In genomic region chr12:48199784-48200198, GRCh38 we compare ENCODE assay signal across 9 cellular contexts. TPM values are rescaled to one million over a fixed set of nuclear protein-coding genes. Genes with fewer than 3 reads are reported as not detected.
DNase-seq lines count a peak whose midpoint lies in the region; ATAC-seq and TF ChIP-seq lines count a peak whose summit lies in the region.
"Had no signal": no experiment of that assay in that cellular context is flagged by ENCODE, and none has a peak within 500 bp of the region (broad histone marks: within the 10 kb centered on the region; RNA-seq: fewer than 3 reads in every experiment).

No MANE protein-coding gene starts in this region.

- H3K4me3 ChIP-seq in muscle layer of duodenum (ENCODE audit: low read depth in 1 of 2, low read length in 2 of 2): peak overlapping the region; percentile 77 to 96

- peaks cover 24% of the 10 kb centered on the region for H3K9me3 Mint-ChIP-seq in stimulated activated naive CD8-positive, alpha-beta T cell treated with anti-CD3 and anti-CD28 coated beads, Interleukin-15, Interleukin-2, amounts not matched to agents 100 ng/mL and 50 ng/mL, for 24 hours
- peaks cover 0 to 12% (median 3%) of the 10 kb centered on the region in 5 experiments for H3K9me3 Mint-ChIP-seq in brain

- no peak for DNase-seq in stimulated activated naive CD8-positive, alpha-beta T cell treated with anti-CD3 and anti-CD28 coated beads, Interleukin-15, Interleukin-2, amounts not matched to agents 100 U/mL and 50 U/mL, for 24 hours
- no peak for DNase-seq in NCI-H2227 treated with DMSO at 0.1 percent for 48 hours (lab: John Stamatoyannopoulos, UW)
- DNase-seq in stimulated activated CD8-positive, alpha-beta memory T cell treated with anti-CD3 and anti-CD28 coated beads, Interleukin-4, amount 100 ng/mL, for 48 hours: no peak
- DNase-seq: NCI-H524 treated with DMSO at 0.1 percent for 48 hours had no signal

- peak overlapping the region; percentile 96 for H3K27ac Mint-ChIP-seq in stimulated activated naive CD8-positive, alpha-beta T cell treated with anti-CD3 and anti-CD28 coated beads, Interleukin-15, Interleukin-2, amounts not matched to agents 100 ng/mL and 50 ng/mL, for 24 hours
- H3K27ac Mint-ChIP-seq in brain: peak overlapping the region in 3 of 5 experiments; percentile 75 to 93 (median 87)

- no peak for ATAC-seq in stimulated activated naive CD8-positive, alpha-beta T cell treated with anti-CD3 and anti-CD28 coated beads, Interleukin-15, Interleukin-2, amounts not matched to agents 100 U/mL and 50 U/mL, for 24 hours
- ATAC-seq in HG03139 (IDR thresholded peaks at IDR 0.05; ENCODE audit: unreplicated experiment) (no peak), HG02642 (IDR thresholded peaks at IDR 0.05; ENCODE audit: poor library complexity, unreplicated experiment) (no peak)

- H3K4me3 Mint-ChIP-seq in stimulated activated naive CD8-positive, alpha-beta T cell treated with anti-CD3 and anti-CD28 coated beads, Interleukin-15, Interleukin-2, amounts not matched to agents 100 ng/mL and 50 ng/mL, for 24 hours: peak overlapping the region; percentile 89
- peak overlapping the region in 4 of 5 experiments; percentile 84 to 88 (median 86) for H3K4me3 Mint-ChIP-seq in brain

- H3K36me3 Mint-ChIP-seq in stimulated activated naive CD8-positive, alpha-beta T cell treated with anti-CD3 and anti-CD28 coated beads, Interleukin-15, Interleukin-2, amounts not matched to agents 100 ng/mL and 50 ng/mL, for 24 hours (ENCODE audit: low read depth): peaks cover 45% of the 10 kb centered on the region
- H3K36me3 Mint-ChIP-seq in brain: no peaks in the 10 kb centered on the region

- TF ChIP-seq CTCF in brain (conservative IDR thresholded peaks at IDR 0.05): no peak

- no peaks in the 10 kb centered on the region for H3K4me1 ChIP-seq in muscle layer of duodenum (ENCODE audit: control insufficient read depth in 1 of 2, insufficient read depth in 2 of 2, low read length in 2 of 2)

- peak overlapping the region; percentile 98 for H3K27ac ChIP-seq in muscle layer of duodenum (ENCODE audit: low read length)

- no peaks in the 10 kb centered on the region for H3K27me3 ChIP-seq in muscle layer of duodenum (ENCODE audit: low read depth, low read length)

- peaks cover 0 to 12% of the 10 kb centered on the region in 2 donors for H3K9me3 ChIP-seq in muscle layer of duodenum (ENCODE audit: control insufficient read depth in 1 of 2, low read length in 2 of 2)

- H3K36me3 ChIP-seq in muscle layer of duodenum (ENCODE audit: control insufficient read depth in 1 of 2, insufficient read depth in 2 of 2, low read length in 2 of 2): peaks cover 0 to 6% of the 10 kb centered on the region in 2 donors

- peaks cover 34% of the 10 kb centered on the region for H3K4me1 Mint-ChIP-seq in stimulated activated naive CD8-positive, alpha-beta T cell treated with anti-CD3 and anti-CD28 coated beads, Interleukin-15, Interleukin-2, amounts not matched to agents 100 ng/mL and 50 ng/mL, for 24 hours (ENCODE audit: low read depth)
- peaks cover 42% of the 10 kb centered on the region for H3K4me1 Mint-ChIP-seq in brain

- no peaks in the 10 kb centered on the region for H3K27me3 Mint-ChIP-seq in stimulated activated naive CD8-positive, alpha-beta T cell treated with anti-CD3 and anti-CD28 coated beads, Interleukin-15, Interleukin-2, amounts not matched to agents 100 ng/mL and 50 ng/mL, for 24 hours
- H3K27me3 Mint-ChIP-seq in brain: peaks cover 11% of the 10 kb centered on the region

RNA-seq across cellular contexts. Expression of gene OR10AD1, which starts 3.3 kb away (rescaled TPM):
- not detected for polyA plus RNA-seq in brain (ENCODE audit: insufficient read depth, low read depth, low replicate concordance)

RNA-seq across cellular contexts. Expression of gene CCDC184, which starts 16.3 kb away (rescaled TPM):
- polyA plus RNA-seq in brain (ENCODE audit: insufficient read depth, low read depth, low replicate concordance): 8.9 TPM

RNA-seq across cellular contexts. Expression of gene ASB8, which starts 42.5 kb away (rescaled TPM):
- polyA plus RNA-seq in brain (ENCODE audit: insufficient read depth, low read depth, low replicate concordance): 26.6 TPM
